In the genomic region with DNA sequence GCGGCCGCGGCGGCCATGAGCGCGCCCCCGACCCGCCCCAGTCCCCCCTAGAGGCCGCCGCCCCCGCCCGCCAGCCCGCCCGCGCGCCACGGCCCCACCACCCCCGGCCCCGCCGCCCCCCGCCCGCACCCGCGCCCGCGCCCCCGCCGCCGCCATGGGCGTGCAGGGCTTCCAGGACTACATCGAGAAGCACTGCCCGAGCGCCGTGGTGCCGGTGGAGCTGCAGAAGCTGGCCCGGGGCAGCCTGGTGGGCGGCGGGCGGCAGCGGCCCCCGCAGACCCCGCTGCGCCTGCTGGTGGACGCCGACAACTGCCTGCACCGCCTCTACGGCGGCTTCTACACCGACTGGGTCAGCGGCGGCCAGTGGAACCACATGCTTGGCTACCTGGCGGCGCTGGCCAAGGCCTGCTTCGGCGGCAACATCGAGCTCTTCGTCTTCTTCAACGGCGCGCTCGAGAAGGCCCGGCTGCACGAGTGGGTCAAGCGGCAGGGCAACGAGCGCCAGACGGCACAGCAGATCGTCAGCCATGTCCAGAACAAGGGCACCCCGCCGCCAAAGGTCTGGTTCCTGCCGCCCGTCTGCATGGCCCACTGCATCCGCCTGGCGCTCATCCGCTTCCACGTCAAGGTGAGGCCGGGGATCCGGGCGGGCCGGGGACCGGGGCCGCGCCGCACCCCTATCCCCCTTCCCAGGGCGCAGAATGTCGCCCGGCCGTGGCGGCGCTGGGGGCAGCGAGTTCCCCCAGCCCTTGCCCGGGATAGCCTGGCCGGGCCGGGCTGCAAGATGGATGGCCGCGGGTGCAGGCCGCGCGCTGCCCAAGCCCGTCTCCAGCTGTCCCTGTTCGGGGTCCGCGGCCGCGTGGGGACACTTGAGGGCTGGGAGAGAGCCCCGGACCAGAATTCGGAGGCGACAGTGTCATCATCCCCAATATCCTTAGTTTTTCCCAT, we compare ENCODE assay signal across 8 cellular contexts. TPM values are rescaled to one million over a fixed set of nuclear protein-coding genes. Genes with fewer than 3 reads are reported as not detected.
A peak's percentile ranks its signal among the peaks of the same experiment; 100 is the strongest.
DNase-seq lines count a peak whose midpoint lies in the region; ATAC-seq and TF ChIP-seq lines count a peak whose summit lies in the region.

No MANE protein-coding gene starts in this region.

- no peak for TF ChIP-seq CTCF in CD4-positive, alpha-beta T cell (IDR thresholded peaks at IDR 0.05)
- no peak for TF ChIP-seq CTCF in OCI-LY3 (IDR thresholded peaks at IDR 0.05; ENCODE audit: low read depth, low read length)
- TF ChIP-seq CTCF in fibroblast of the aortic adventitia (IDR thresholded peaks at IDR 0.05; ENCODE audit: insufficient read depth, low read length), result peak; percentile 8
- peak; percentile 43 for TF ChIP-seq CTCF in neural crest cell (conservative IDR thresholded peaks at IDR 0.05)
- TF ChIP-seq CTCF in thoracic aorta (IDR thresholded peaks at IDR 0.05), result peak; percentile 36

- POLR2A ChIA-PET in CD4-positive, alpha-beta T cell (lab: Charles Lee), result interaction anchor here (0.6 to 4.3 kb wide), 5 partner anchors 12 to 387 kb away, joined by 3 to 31 read pairs (median 3); a partner anchor contains a TSS

- peak overlapping the region; percentile 81 for H3K27ac ChIP-seq in CD4-positive, alpha-beta T cell (ENCODE audit: low read depth, low read length)
- H3K27ac ChIP-seq in GM23248 (peak overlapping the region; percentile 60), OCI-LY3 (ENCODE audit: low read length) (peak overlapping the region; percentile 60), thoracic aorta (peak overlapping the region; percentile 79 to 92)

- H3K4me2 ChIP-seq in GM23248 (ENCODE audit: unreplicated experiment) (peak overlapping the region; percentile 93), OCI-LY3 (ENCODE audit: low read length) (peak overlapping the region; percentile 88)

- peaks cover 23% of the 10 kb centered on the region for H3K4me1 ChIP-seq in GM23248 (ENCODE audit: insufficient read depth)
- H3K4me1 ChIP-seq in OCI-LY3 (ENCODE audit: low read length), result peaks cover 28% of the 10 kb centered on the region
- peaks cover 34 to 48% of the 10 kb centered on the region in 2 donors for H3K4me1 ChIP-seq in thoracic aorta (ENCODE audit: control insufficient read depth in 1 of 2, low read depth in 2 of 2)

- peaks cover 5% of the 10 kb centered on the region for H4K20me1 ChIP-seq in GM23248 (ENCODE audit: insufficient read depth)
- peaks cover 28% of the 10 kb centered on the region for H4K20me1 ChIP-seq in OCI-LY3 (ENCODE audit: insufficient read depth, low read length)

- WGBS in GM23248 (ENCODE audit: low coverage in 1 of 2, low lambda C conversion rate in 2 of 2, missing lambda C conversion rate in 2 of 2), 2 experiments, result 1% methylated on average over 41 to 75 of the region's 108 CpGs

- H3K79me2 ChIP-seq in GM23248 (ENCODE audit: insufficient read depth) (peaks cover 71% of the 10 kb centered on the region), OCI-LY3 (ENCODE audit: low read length) (peaks cover 66% of the 10 kb centered on the region)

- peak overlapping the region; percentile 64 for H2AFZ ChIP-seq in GM23248
- 0 out of 2 replicates have a peak overlapping the region, but pooled peaks have one; percentile 35 for H2AFZ ChIP-seq in OCI-LY3 (ENCODE audit: low read depth, low read length)

- H3K9me3 Mint-ChIP-seq in CD4-positive, alpha-beta T cell, result no peaks in the 10 kb centered on the region
- no peaks in the 10 kb centered on the region for H3K9me3 Mint-ChIP-seq in activated T-helper 2 cell treated with anti-CD3 and anti-CD28 coated beads, Interferon-gamma antibody, Interleukin-2, Interleukin-4, amounts not matched to agents 10 μg/mL and 5 μg/mL and 100 μg/mL, durations not matched to agents 14 hours and 24 hours and 36 hours
- no peaks in the 10 kb centered on the region for H3K9me3 Mint-ChIP-seq in neural crest cell

- H3K9me3 ChIP-seq in CD4-positive, alpha-beta T cell (ENCODE audit: control insufficient read depth, low read length), result no peaks in the 10 kb centered on the region
- H3K9me3 ChIP-seq in GM23248 (ENCODE audit: low read depth) (no peaks in the 10 kb centered on the region), OCI-LY3 (ENCODE audit: insufficient read depth, low read length) (no peaks in the 10 kb centered on the region), thoracic aorta (no peaks in the 10 kb centered on the region)

- no peaks in the 10 kb centered on the region for H3K27me3 ChIP-seq in CD4-positive, alpha-beta T cell (ENCODE audit: control insufficient read depth, insufficient read depth, low read length)
- no peaks in the 10 kb centered on the region for H3K27me3 ChIP-seq in GM23248 (replicated peaks; ENCODE audit: insufficient read depth)
- H3K27me3 ChIP-seq in OCI-LY3 (ENCODE audit: low read depth, low read length), result no peaks in the 10 kb centered on the region
- H3K27me3 ChIP-seq in thoracic aorta (replicated peaks; ENCODE audit: insufficient read depth), result no peaks in the 10 kb centered on the region

- no peaks in the 10 kb centered on the region for H3K27me3 Mint-ChIP-seq in CD4-positive, alpha-beta T cell
- no peaks in the 10 kb centered on the region for H3K27me3 Mint-ChIP-seq in activated T-helper 2 cell treated with anti-CD3 and anti-CD28 coated beads, Interferon-gamma antibody, Interleukin-2, Interleukin-4, amounts not matched to agents 10 μg/mL and 5 μg/mL and 100 μg/mL, durations not matched to agents 14 hours and 24 hours and 36 hours (ENCODE audit: low read depth)
- no peaks in the 10 kb centered on the region for H3K27me3 Mint-ChIP-seq in neural crest cell (ENCODE audit: low read depth)

- no peaks in the 10 kb centered on the region for H3K9me2 ChIP-seq in GM23248 (ENCODE audit: insufficient read depth)

- DNase-seq in CD4-positive, alpha-beta T cell, result peak; percentile 21 to 61 (median 28)
- DNase-seq in GM23248 (peak; percentile 78), fibroblast of the aortic adventitia (ENCODE audit: low read depth) (peak; percentile 32), neural crest cell (ENCODE audit: low read depth, low spot score) (peak; percentile 40), thoracic aorta (ENCODE audit: low spot score) (peak; percentile 6)
- peak; percentile 38 for DNase-seq in activated T-helper 2 cell treated with anti-CD3 and anti-CD28 coated beads, Interferon-gamma antibody, Interleukin-2, Interleukin-4, amounts not matched to agents 10 μg/mL and 5 μg/mL and 100 μg/mL, durations not matched to agents 14 hours and 24 hours and 36 hours (ENCODE audit: low spot score)

- peaks cover 61% of the 10 kb centered on the region for H3K4me1 Mint-ChIP-seq in CD4-positive, alpha-beta T cell (ENCODE audit: low read depth)
- H3K4me1 Mint-ChIP-seq in activated T-helper 2 cell treated with anti-CD3 and anti-CD28 coated beads, Interferon-gamma antibody, Interleukin-2, Interleukin-4, amounts not matched to agents 10 μg/mL and 5 μg/mL and 100 μg/mL, durations not matched to agents 14 hours and 24 hours and 36 hours (ENCODE audit: low read depth), result peaks cover 42% of the 10 kb centered on the region
- peaks cover 35% of the 10 kb centered on the region for H3K4me1 Mint-ChIP-seq in neural crest cell

- CTCF ChIA-PET in CD4-positive, alpha-beta T cell (lab: Charles Lee), result interaction anchor here (1.2 to 2.5 kb wide), 2 partner anchors 9 to 114 kb away, joined by 4 to 13 read pairs; no protein-coding TSS in a partner anchor

- in situ Hi-C loops in GM23248 (cut with MboI), result no loop called here

- H3K36me3 ChIP-seq in GM23248 (ENCODE audit: low read depth), result peaks cover 24% of the 10 kb centered on the region
- peaks cover 28% of the 10 kb centered on the region for H3K36me3 ChIP-seq in OCI-LY3 (replicated peaks; ENCODE audit: low read depth, low read length)
- H3K36me3 ChIP-seq in thoracic aorta, result peaks cover 14% of the 10 kb centered on the region

- H3K4me3 Mint-ChIP-seq in CD4-positive, alpha-beta T cell, result peak overlapping the region; percentile 98
- H3K4me3 Mint-ChIP-seq in activated T-helper 2 cell treated with anti-CD3 and anti-CD28 coated beads, Interferon-gamma antibody, Interleukin-2, Interleukin-4, amounts not matched to agents 10 μg/mL and 5 μg/mL and 100 μg/mL, durations not matched to agents 14 hours and 24 hours and 36 hours (ENCODE audit: low read depth), result peak overlapping the region; percentile 92
- H3K4me3 Mint-ChIP-seq in neural crest cell, result peak overlapping the region; percentile 92

- H3K4me3 ChIP-seq in GM23248 (peak overlapping the region; percentile 79), OCI-LY3 (ENCODE audit: low read length) (peak overlapping the region; percentile 81), fibroblast of the aortic adventitia (ENCODE audit: low read depth, low read length) (peak overlapping the region; percentile 85), thoracic aorta (peak overlapping the region; percentile 95)

- H3K9ac ChIP-seq in GM23248 (peak overlapping the region; percentile 93), OCI-LY3 (ENCODE audit: low read length) (peak overlapping the region; percentile 88)

- peak; percentile 10 for ATAC-seq in CD4-positive, alpha-beta T cell (ENCODE audit: poor library complexity)
- ATAC-seq in thoracic aorta (ENCODE audit: insufficient number of reproducible peaks, low FRiP score, low read depth) (no peak), HG03025 (IDR thresholded peaks at IDR 0.05; ENCODE audit: low FRiP score, unreplicated experiment) (no peak)

- peak overlapping the region; percentile 94 for H3K27ac Mint-ChIP-seq in CD4-positive, alpha-beta T cell
- peak overlapping the region; percentile 93 for H3K27ac Mint-ChIP-seq in activated T-helper 2 cell treated with anti-CD3 and anti-CD28 coated beads, Interferon-gamma antibody, Interleukin-2, Interleukin-4, amounts not matched to agents 10 μg/mL and 5 μg/mL and 100 μg/mL, durations not matched to agents 14 hours and 24 hours and 36 hours
- H3K27ac Mint-ChIP-seq in neural crest cell (ENCODE audit: unreplicated experiment), result peak overlapping the region; percentile 97

- peaks cover 36% of the 10 kb centered on the region for H3F3A ChIP-seq in GM23248 (ENCODE audit: insufficient read depth)

- peaks cover 39% of the 10 kb centered on the region for H3K36me3 Mint-ChIP-seq in CD4-positive, alpha-beta T cell (ENCODE audit: low read depth)
- H3K36me3 Mint-ChIP-seq in activated T-helper 2 cell treated with anti-CD3 and anti-CD28 coated beads, Interferon-gamma antibody, Interleukin-2, Interleukin-4, amounts not matched to agents 10 μg/mL and 5 μg/mL and 100 μg/mL, durations not matched to agents 14 hours and 24 hours and 36 hours (ENCODE audit: low read depth), result peaks cover 73% of the 10 kb centered on the region
- peaks cover 9% of the 10 kb centered on the region for H3K36me3 Mint-ChIP-seq in neural crest cell (ENCODE audit: low read depth)

- intact Hi-C loops in CD4-positive, alpha-beta T cell (cut with DNase I, micrococcal nuclease), result loop anchor here (2.0 to 10.0 kb wide), 9 partner anchors 50 to 1337 kb away; a partner anchor contains a TSS
- intact Hi-C loops in activated T-helper 2 cell treated with anti-CD3 and anti-CD28 coated beads, Interferon-gamma antibody, Interleukin-2, Interleukin-4, amounts not matched to agents 10 μg/mL and 5 μg/mL and 100 μg/mL, durations not matched to agents 14 hours and 24 hours and 36 hours (cut with micrococcal nuclease), result loop anchor here (2.0 to 5.0 kb wide), 6 partner anchors 53 to 715 kb away; no protein-coding TSS in a partner anchor

RNA-seq across cellular contexts. Expression of a gene that starts 0.6 kb away (rescaled TPM):
- total RNA-seq in CD4-positive, alpha-beta T cell, result 10 to 100 TPM; 46.5 to 51.7 TPM
- total RNA-seq in GM23248 (2014; rRNA removed; shearing (Covaris generic)), result 90.5 and 101 TPM in 2 replicates
- polyA plus RNA-seq in GM23248 (2016; fragmentation: Nextera tagmentation; extraction: Ambion mirVana), result 28.9 and 29.3 TPM in 2 replicates
- total RNA-seq in activated T-helper 2 cell treated with anti-CD3 and anti-CD28 coated beads, Interferon-gamma antibody, Interleukin-2, Interleukin-4, amounts not matched to agents 10 μg/mL and 5 μg/mL and 100 μg/mL, durations not matched to agents 14 hours and 24 hours and 36 hours, result 163 and 166 TPM in 2 replicates
- total RNA-seq in fibroblast of the aortic adventitia (ENCODE audit: low replicate concordance) (55.7 and 116 TPM in 2 replicates), neural crest cell (57.3 and 59.5 TPM in 2 replicates), thoracic aorta (10 to 100 TPM; 65.3 to 87.8 TPM)

RNA-seq across cellular contexts. Expression of a gene that starts 1.3 kb away (rescaled TPM):
- total RNA-seq in CD4-positive, alpha-beta T cell, result 10 to 100 TPM; 45.6 to 50.3 TPM
- total RNA-seq in GM23248 (2014; rRNA removed; shearing (Covaris generic)), result 36.6 and 42.1 TPM in 2 replicates
- polyA plus RNA-seq in GM23248 (2016; fragmentation: Nextera tagmentation; extraction: Ambion mirVana), result 43.4 and 45.5 TPM in 2 replicates
- total RNA-seq in activated T-helper 2 cell treated with anti-CD3 and anti-CD28 coated beads, Interferon-gamma antibody, Interleukin-2, Interleukin-4, amounts not matched to agents 10 μg/mL and 5 μg/mL and 100 μg/mL, durations not matched to agents 14 hours and 24 hours and 36 hours, result 40.9 and 41.1 TPM in 2 replicates
- total RNA-seq in fibroblast of the aortic adventitia (ENCODE audit: low replicate concordance) (44.6 and 60.5 TPM in 2 replicates), neural crest cell (45.9 and 52.0 TPM in 2 replicates), thoracic aorta (10 to 100 TPM; 48.5 to 56.2 TPM)

Comparison
In these comparisons a context has a peak if more than half of its experiments do, and no peak if none do; other contexts are left out.
1. DNase-seq: peak in every context shown above with its lines; median percentile 78 in GM23248; 40 in neural crest cell; 38 in activated T-helper 2 cell treated with anti-CD3 and anti-CD28 coated beads, Interferon-gamma antibody, Interleukin-2, Interleukin-4, amounts not matched to agents 10 μg/mL and 5 μg/mL and 100 μg/mL, durations not matched to agents 14 hours and 24 hours and 36 hours; 32 in fibroblast of the aortic adventitia; 28 in CD4-positive, alpha-beta T cell; 6 in thoracic aorta.
2. CTCF ChIP-seq: peak in fibroblast of the aortic adventitia (single experiment), neural crest cell (single experiment) and thoracic aorta (single experiment); none in CD4-positive, alpha-beta T cell (single experiment) and OCI-LY3 (single experiment).
3. Peak in every context shown above with its lines, with median percentiles within 50 percentile points of each other: H3K27ac ChIP-seq, H3K27ac Mint-ChIP-seq, H3K4me3 Mint-ChIP-seq and H3K4me3 ChIP-seq.